In the genomic region with DNA sequence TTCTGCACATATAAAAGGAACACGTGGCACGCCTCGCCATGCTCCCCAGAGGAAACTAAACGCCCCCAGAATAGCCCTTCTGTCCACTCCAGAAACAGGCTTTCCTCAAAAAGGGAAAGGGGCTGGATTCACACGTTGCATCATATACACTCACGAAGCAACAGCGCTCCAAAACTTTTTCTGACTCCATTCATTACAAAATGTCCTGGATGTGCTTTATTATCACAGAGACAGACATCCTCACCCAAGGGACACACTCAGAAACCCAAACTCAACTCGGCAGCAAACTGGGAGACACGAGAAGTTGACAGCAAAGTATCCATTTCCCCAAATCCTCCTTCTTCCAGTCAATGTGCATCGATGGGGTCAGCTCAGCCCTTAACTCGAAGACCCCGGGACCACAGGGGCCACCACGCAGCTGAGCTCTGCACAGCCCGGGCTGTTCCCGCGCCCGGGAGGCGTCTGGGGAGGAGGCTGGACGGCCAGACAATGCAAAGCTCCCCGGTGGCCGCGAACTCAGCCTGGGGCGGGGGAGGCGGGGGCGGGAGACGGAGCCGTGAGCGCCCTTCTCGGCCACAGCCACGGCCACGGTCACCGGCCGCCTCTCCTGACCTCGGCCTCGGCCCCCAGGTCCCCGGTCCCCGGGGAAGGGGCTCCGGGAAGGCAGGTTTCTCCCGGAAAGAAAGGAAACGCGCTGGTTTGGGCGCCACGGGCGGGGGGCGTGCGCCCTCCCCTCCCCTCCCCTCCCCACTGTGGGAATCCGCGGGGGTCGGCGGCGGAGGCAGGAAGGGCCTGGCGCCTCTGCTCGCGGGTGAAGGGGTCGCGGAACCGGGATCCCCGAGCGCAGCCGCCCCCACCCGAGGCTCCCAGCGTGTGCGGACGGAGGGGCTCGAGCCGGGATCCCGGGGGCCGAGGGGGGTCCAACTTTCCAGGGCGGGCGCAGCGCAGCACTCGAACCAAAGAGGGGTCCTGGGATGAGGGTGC, we compare ENCODE assay signal across 8 cellular contexts. TPM values are rescaled to one million over a fixed set of nuclear protein-coding genes. Genes with fewer than 3 reads are reported as not detected.
DNase-seq lines count a peak whose midpoint lies in the region; TF ChIP-seq lines count a peak whose summit lies in the region.

No MANE protein-coding gene starts in this region.

- intact Hi-C loops in activated naive CD4-positive, alpha-beta T cell treated with anti-CD3 and anti-CD28 coated beads for 36 hours (cut with micrococcal nuclease) = no loop called here
- intact Hi-C loops in ascending aorta (cut with DNase I) (loop anchor here (5.0 kb wide), 1 partner anchor 96 kb away; no protein-coding TSS in a partner anchor), testis (cut with DNase I; ENCODE audit: low total_unique reads) (no loop called here)

- TF ChIP-seq POLR2A in testis (IDR thresholded peaks at IDR 0.05) = no peak
- no peak for TF ChIP-seq POLR2A in erythroblast (IDR thresholded peaks at IDR 0.05; ENCODE audit: low read length)

- peaks cover 10 to 11% of the 10 kb centered on the region in 2 donors for H3K4me1 ChIP-seq in ascending aorta
- peaks cover 13% of the 10 kb centered on the region for H3K4me1 ChIP-seq in testis

- peaks cover 5% of the 10 kb centered on the region for H3K27me3 ChIP-seq in ascending aorta
- no peaks in the 10 kb centered on the region for H3K27me3 ChIP-seq in testis

- peaks cover 36% of the 10 kb centered on the region for H3K27me3 Mint-ChIP-seq in activated naive CD4-positive, alpha-beta T cell treated with anti-CD3 and anti-CD28 coated beads for 36 hours (ENCODE audit: low read depth)

- TF ChIP-seq CTCF in ascending aorta (IDR thresholded peaks at IDR 0.05) = no peak
- TF ChIP-seq CTCF in testis (IDR thresholded peaks at IDR 0.05) = no peak

- peak overlapping the region; percentile 62 for H3K4me3 Mint-ChIP-seq in activated naive CD4-positive, alpha-beta T cell treated with anti-CD3 and anti-CD28 coated beads for 36 hours

- 2 to 5% methylated on average over 14 to 39 of the region's 72 CpGs for WGBS in testis, 2 donors

- CTCF ChIA-PET in activated naive CD4-positive, alpha-beta T cell treated with anti-CD3 and anti-CD28 coated beads for 36 hours (lab: Charles Lee) = no interaction called here

- H3K4me1 Mint-ChIP-seq in activated naive CD4-positive, alpha-beta T cell treated with anti-CD3 and anti-CD28 coated beads for 36 hours (ENCODE audit: low read depth) = peaks cover 19% of the 10 kb centered on the region

- H3K4me3 ChIP-seq in ascending aorta = peak overlapping the region; percentile 58 to 82
- H3K4me3 ChIP-seq in testis = peak overlapping the region; percentile 61 to 72

- H3K9me3 Mint-ChIP-seq in activated naive CD4-positive, alpha-beta T cell treated with anti-CD3 and anti-CD28 coated beads for 36 hours = no peaks in the 10 kb centered on the region

- no peaks in the 10 kb centered on the region for H3K36me3 Mint-ChIP-seq in activated naive CD4-positive, alpha-beta T cell treated with anti-CD3 and anti-CD28 coated beads for 36 hours (ENCODE audit: low read depth)

- H3K27ac Mint-ChIP-seq in activated naive CD4-positive, alpha-beta T cell treated with anti-CD3 and anti-CD28 coated beads for 36 hours = no peak overlapping the region

- no peaks in the 10 kb centered on the region for H3K9me3 ChIP-seq in ascending aorta
- no peaks in the 10 kb centered on the region for H3K9me3 ChIP-seq in testis

- DNase-seq in activated naive CD4-positive, alpha-beta T cell treated with anti-CD3 and anti-CD28 coated beads for 36 hours = no peak
- no peak for DNase-seq in activated naive CD4-positive, alpha-beta T cell treated with anti-CD3 and anti-CD28 coated beads, Interleukin-2, amount 50 U/mL, for 16 hours
- DNase-seq in ascending aorta (ENCODE audit: low spot score in 2 of 2) (no peak), islet precursor cell (peak; percentile 83), testis (no peak), NCI-H128 (lab: John Stamatoyannopoulos, UW; ENCODE audit: unreplicated experiment) (no peak), GOT3 (lab: John Stamatoyannopoulos, UW) (no peak), erythroblast (lab: John Stamatoyannopoulos, UW) (no peak)

- H3K27ac ChIP-seq in ascending aorta (peak overlapping the region in 1 of 2 donors; percentile 45), testis (peak overlapping the region; percentile 59 to 67)

- H3K36me3 ChIP-seq in ascending aorta (no peaks in the 10 kb centered on the region), testis (ENCODE audit: low read depth, missing control alignments) (no peaks in the 10 kb centered on the region)

RNA-seq across cellular contexts. Expression of gene NXN, which starts 1.2 kb away (rescaled TPM):
- under 1 TPM; 0.20 to 0.33 TPM for total RNA-seq in activated naive CD4-positive, alpha-beta T cell treated with anti-CD3 and anti-CD28 coated beads for 36 hours
- 67.3 TPM for total RNA-seq in ascending aorta
- 10 to 100 TPM; 22.9 to 26.0 TPM for total RNA-seq in testis
- polyA plus RNA-seq in testis (ENCODE audit: insufficient read depth, low read depth, low replicate concordance) = 23.0 TPM

RNA-seq across cellular contexts. Expression of gene TIMM22, which starts 18.5 kb away (rescaled TPM):
- total RNA-seq in activated naive CD4-positive, alpha-beta T cell treated with anti-CD3 and anti-CD28 coated beads for 36 hours = 1 to 10 TPM; 7.3 to 7.4 TPM
- 12.1 TPM for total RNA-seq in ascending aorta
- 10 to 100 TPM; 18.3 to 19.1 TPM for total RNA-seq in testis
- 18.2 TPM for polyA plus RNA-seq in testis (ENCODE audit: insufficient read depth, low read depth, low replicate concordance)

Comparison
In these comparisons a context has a peak if more than half of its experiments do, and no peak if none do; other contexts are left out.
1. RNA of gene NXN, which starts 1.2 kb away (total RNA-seq): 67.3 TPM in ascending aorta (single experiment) and 22.9 to 26.0 TPM in testis; 0.20 to 0.33 TPM in activated naive CD4-positive, alpha-beta T cell treated with anti-CD3 and anti-CD28 coated beads for 36 hours; every median in the first group is over 10 times any median in the second.